Comparison of ENCODE assay signal across 17 cellular contexts in genomic region chr5:178310130-178310865, GRCh38.
A peak's percentile ranks its signal among the peaks of the same experiment; 100 is the strongest.
DNase-seq lines count a peak whose midpoint lies in the region; ATAC-seq, FAIRE-seq and TF ChIP-seq lines count a peak whose summit lies in the region.
"Had no signal": no experiment of that assay in that cellular context is flagged by ENCODE, and none has a peak within 500 bp of the region (broad histone marks: within the 10 kb centered on the region; RNA-seq: fewer than 3 reads in every experiment).

No MANE protein-coding gene starts in this region.

- H3K4me2 ChIP-seq in H1 (ENCODE audit: insufficient read depth in 1 of 2, low read depth in 2 of 2, low read length in 2 of 2) = no peak overlapping the region

- no peak overlapping the region for H3K56ac ChIP-seq in H1 (replicated peaks; ENCODE audit: insufficient read length, low read depth, low read length)

- H2BK12ac ChIP-seq in H1 (ENCODE audit: low read depth, low read length) = no peak overlapping the region

- H3K14ac ChIP-seq in H1 (ENCODE audit: insufficient read length) = no peak overlapping the region

- H3K27me3 ChIP-seq in right atrium auricular region (no peaks in the 10 kb centered on the region), H1 (replicated peaks in 1 of 4; ENCODE audit: control insufficient read depth in 3 of 4, extremely low read depth in 1 of 4, insufficient read depth in 3 of 4, low read length in 3 of 4) (no peaks in the 10 kb centered on the region), spleen (replicated peaks in 1 of 7) (no peaks in the 10 kb centered on the region), upper lobe of left lung (no peaks in the 10 kb centered on the region)
- H3K27me3 ChIP-seq: Peyer's patch had no signal

- peaks cover 16% of the 10 kb centered on the region for H3K4me1 Mint-ChIP-seq in stimulated activated effector memory CD8-positive, alpha-beta T cell treated with anti-CD3 and anti-CD28 coated beads, Interleukin-12 subunit alpha, Interleukin-12 subunit beta, amount 100 ng/mL, for 72 hours

- no peaks in the 10 kb centered on the region for H3K9me3 Mint-ChIP-seq in stimulated activated effector memory CD8-positive, alpha-beta T cell treated with anti-CD3 and anti-CD28 coated beads, Interleukin-12 subunit alpha, Interleukin-12 subunit beta, amount 100 ng/mL, for 72 hours

- TF ChIP-seq POLR2A in H1 (IDR thresholded peaks at IDR 0.05; ENCODE audit: control extremely low read depth in 1 of 2, low read depth in 2 of 2, low read length in 2 of 2) = no peak
- no peak for TF ChIP-seq POLR2A in spleen (IDR thresholded peaks at IDR 0.05)
- TF ChIP-seq POLR2A in upper lobe of left lung (IDR thresholded peaks at IDR 0.05) = no peak

- no peak for TF ChIP-seq EP300 in H1 (IDR thresholded peaks at IDR 0.05; ENCODE audit: borderline replicate concordance in 1 of 2, low read depth in 2 of 2, low read length in 2 of 2)
- TF ChIP-seq EP300 in upper lobe of left lung (IDR thresholded peaks at IDR 0.05) = no peak

- TF ChIP-seq RAD21 in H1 (IDR thresholded peaks at IDR 0.05 in 1 of 2, conservative IDR thresholded peaks at IDR 0.05 in 1 of 2; ENCODE audit: low read depth in 2 of 2, low read length in 2 of 2) = no peak

- no peak overlapping the region for H3K4me3 Mint-ChIP-seq in stimulated activated effector memory CD8-positive, alpha-beta T cell treated with anti-CD3 and anti-CD28 coated beads, Interleukin-12 subunit alpha, Interleukin-12 subunit beta, amount 100 ng/mL, for 72 hours

- H3K4me3 ChIP-seq in right atrium auricular region (no peak overlapping the region), H1 (ENCODE audit: extremely low read depth in 1 of 4, insufficient read depth in 2 of 4, low read depth in 3 of 4, low read length in 4 of 4) (no peak overlapping the region), mucosa of descending colon (no peak overlapping the region), spleen (no peak overlapping the region), upper lobe of left lung (no peak overlapping the region)
- H3K4me3 ChIP-seq: Peyer's patch had no signal

- H2BK20ac ChIP-seq in H1 (ENCODE audit: low read length) = no peak overlapping the region

- H3K36me3 Mint-ChIP-seq in stimulated activated effector memory CD8-positive, alpha-beta T cell treated with anti-CD3 and anti-CD28 coated beads, Interleukin-12 subunit alpha, Interleukin-12 subunit beta, amount 100 ng/mL, for 72 hours = no peaks in the 10 kb centered on the region

- H3K4me1 ChIP-seq in right atrium auricular region (no peaks in the 10 kb centered on the region), H1 (replicated peaks in 1 of 4; ENCODE audit: control insufficient read depth in 3 of 4, insufficient read depth in 4 of 4, low read length in 3 of 4) (peaks cover 0 to 15% (median 1%) of the 10 kb centered on the region in 4 experiments; a peak in 3 of 7 replicates), mucosa of descending colon (ENCODE audit: low read depth) (no peaks in the 10 kb centered on the region), spleen (peaks cover 0 to 7% (median 2%) of the 10 kb centered on the region in 6 donors), upper lobe of left lung (no peaks in the 10 kb centered on the region)
- H3K4me1 ChIP-seq: Peyer's patch had no signal

- no peak overlapping the region for H3K4ac ChIP-seq in H1 (replicated peaks; ENCODE audit: insufficient read length, low read depth, low read length)

- ATAC-seq in Right ventricle myocardium superior (ENCODE audit: poor library complexity) = no peak
- no peak for ATAC-seq in mucosa of descending colon
- ATAC-seq in GM19397 (IDR thresholded peaks at IDR 0.05; ENCODE audit: unreplicated experiment) = no peak
- ATAC-seq in upper lobe of left lung (ENCODE audit: low FRiP score in 2 of 2) = no peak
- no peak for ATAC-seq in stimulated activated effector memory CD8-positive, alpha-beta T cell treated with anti-CD3 and anti-CD28 coated beads, Interleukin-12 subunit alpha, Interleukin-12 subunit beta, amount 100 ng/mL, for 72 hours

- POLR2A ChIA-PET in H1 (lab: Charles Lee; ENCODE audit: partially characterized antibody) = no interaction called here

- H4K8ac ChIP-seq in H1 (ENCODE audit: extremely low read depth, insufficient read depth, low read length) = no peak overlapping the region

- H3K36me3 ChIP-seq in right atrium auricular region (no peaks in the 10 kb centered on the region), H1 (ENCODE audit: control insufficient read depth in 2 of 4, insufficient read depth in 4 of 4, low read length in 3 of 4) (no peaks in the 10 kb centered on the region), mucosa of descending colon (ENCODE audit: low read depth) (no peaks in the 10 kb centered on the region), spleen (no peaks in the 10 kb centered on the region), upper lobe of left lung (no peaks in the 10 kb centered on the region)
- H3K36me3 ChIP-seq: Peyer's patch had no signal

- H2AFZ ChIP-seq in H1 (ENCODE audit: low read length) = no peak overlapping the region

- no peak overlapping the region for H3K9ac ChIP-seq in H1 (replicated peaks in 1 of 4; ENCODE audit: extremely low read depth in 1 of 4, low read depth in 3 of 4, low read length in 3 of 4)

- no peaks in the 10 kb centered on the region for H3K79me1 ChIP-seq in H1 (ENCODE audit: low read depth, low read length)

- H2BK5ac ChIP-seq in H1 (ENCODE audit: low read depth, low read length) = 0 out of 2 replicates have a peak overlapping the region, but pooled peaks have one; percentile 44

- TF ChIP-seq CTCF in right atrium auricular region (IDR thresholded peaks at IDR 0.05) (no peak), H1 (IDR thresholded peaks at IDR 0.05; ENCODE audit: control extremely low read depth in 1 of 3, insufficient read depth in 1 of 3, low read depth in 1 of 3, low read length in 3 of 3) (no peak), mucosa of descending colon (IDR thresholded peaks at IDR 0.05) (no peak), spleen (IDR thresholded peaks at IDR 0.05 in 8 of 11, conservative IDR thresholded peaks at IDR 0.05 in 3 of 11) (no peak), upper lobe of left lung (IDR thresholded peaks at IDR 0.05) (no peak)

- intact Hi-C loops in Right ventricle myocardium superior (cut with DNase I) = no loop called here
- intact Hi-C loops in mucosa of descending colon (cut with DNase I, micrococcal nuclease) = no loop called here
- intact Hi-C loops in spleen (cut with DNase I; ENCODE audit: low total_unique reads) = no loop called here

- CTCF ChIA-PET in H1 (lab: Charles Lee; ENCODE audit: partially characterized antibody) = interaction anchor here (0.6 to 3.4 kb wide), 11 partner anchors 10 to 282 kb away, joined by 3 to 17 read pairs (median 5); no protein-coding TSS in a partner anchor

- no peak for FAIRE-seq in H1 (lab: Jason Lieb, UNC)
- FAIRE-seq: GM19239 had no signal

- no peak overlapping the region for H4K5ac ChIP-seq in H1 (ENCODE audit: insufficient read length, low read depth, low read length)

- H4K20me1 ChIP-seq in H1 (replicated peaks in 1 of 2; ENCODE audit: control insufficient read depth in 1 of 2, insufficient read depth in 2 of 2, low read length in 2 of 2) = no peaks in the 10 kb centered on the region

- H2BK15ac ChIP-seq in H1 (ENCODE audit: low read length) = no peak overlapping the region

- H2BK120ac ChIP-seq in H1 (replicated peaks; ENCODE audit: low read depth, low read length) = no peak overlapping the region

- 0 out of 2 replicates have a peak overlapping the region, but pooled peaks have one; percentile 65 for H2AK5ac ChIP-seq in H1 (ENCODE audit: low read depth, low read length)

- no peaks in the 10 kb centered on the region for H3K9me3 ChIP-seq in right atrium auricular region
- H3K9me3 ChIP-seq in H1 (ENCODE audit: insufficient read depth in 2 of 2, low read depth in 1 of 2, low read length in 1 of 2) = no peaks in the 10 kb centered on the region
- H3K9me3 ChIP-seq in mucosa of descending colon = no peaks in the 10 kb centered on the region
- H3K9me3 ChIP-seq in spleen = no peaks in the 10 kb centered on the region
- H3K9me3 ChIP-seq in upper lobe of left lung = no peaks in the 10 kb centered on the region
- H3K9me3 ChIP-seq: Peyer's patch had no signal

- no peak overlapping the region for H3K18ac ChIP-seq in H1 (ENCODE audit: extremely low read depth, low read length)

- H3K23me2 ChIP-seq in H1 (ENCODE audit: low read depth, low read length) = no peaks in the 10 kb centered on the region

- H3K27ac Mint-ChIP-seq in stimulated activated effector memory CD8-positive, alpha-beta T cell treated with anti-CD3 and anti-CD28 coated beads, Interleukin-12 subunit alpha, Interleukin-12 subunit beta, amount 100 ng/mL, for 72 hours = no peak overlapping the region

- DNase-seq in Right ventricle myocardium superior = peak; percentile 32
- DNase-seq in right atrium auricular region (ENCODE audit: low spot score) = no peak
- DNase-seq in H1 (ENCODE audit: low read depth in 1 of 2, low spot score in 2 of 2) = no peak
- DNase-seq in mucosa of descending colon = peak in 2 of 3 donors; percentile 10 to 27
- peak; percentile 62 for DNase-seq in spleen
- no peak for DNase-seq in upper lobe of left lung
- DNase-seq in stimulated activated effector memory CD8-positive, alpha-beta T cell treated with anti-CD3 and anti-CD28 coated beads, Interleukin-12 subunit alpha, Interleukin-12 subunit beta, amount 100 ng/mL, for 72 hours (ENCODE audit: low spot score in 2 of 2) = no peak
- DNase-seq: GDM1, Kasumi-1, NCI-H1694, NCI-H2081, NCI-H446, NCI-H526, Peyer's patch had no signal

- no peak overlapping the region for H4K91ac ChIP-seq in H1 (replicated peaks; ENCODE audit: insufficient read length, low read length)

- no peak overlapping the region for H3K23ac ChIP-seq in H1 (ENCODE audit: insufficient read length)

- WGBS in H1 (ENCODE audit: extremely low coverage in 1 of 2, insufficient coverage in 1 of 2, insufficient read length in 1 of 2, insufficient replicate concordance in 2 of 2, low coverage in 1 of 2, low lambda C conversion rate in 2 of 2, missing lambda C conversion rate in 1 of 2), 2 experiments = 89% methylated on average over 17 of the region's 17 CpGs; no CpG with 5 or more reads in 1 of the 2 experiments
- 89 to 94% (median 91%) methylated on average over 12 to 17 of the region's 17 CpGs for WGBS in spleen, 5 donors
- WGBS in upper lobe of left lung, 2 donors = 91 to 92% methylated on average over 8 to 17 of the region's 17 CpGs

- no peaks in the 10 kb centered on the region for H3K79me2 ChIP-seq in H1 (ENCODE audit: control insufficient read depth in 1 of 2, insufficient read depth in 2 of 2, low read length in 2 of 2)

- H3K27ac ChIP-seq in right atrium auricular region = no peak overlapping the region
- H3K27ac ChIP-seq in H1 (ENCODE audit: low read depth, low read length) = no peak overlapping the region
- H3K27ac ChIP-seq in spleen = no peak overlapping the region
- no peak overlapping the region for H3K27ac ChIP-seq in upper lobe of left lung
- H3K27ac ChIP-seq: C4-2B, Peyer's patch had no signal

TF ChIP-seq in H1, 55 proteins besides CTCF, POLR2A, EP300 and RAD21 (continues in another document):
- TF ChIP-seq FOSL1 (IDR thresholded peaks at IDR 0.05; ENCODE audit: insufficient read depth, low read depth, low read length) (no peak), SIRT6 (IDR thresholded peaks at IDR 0.05; ENCODE audit: low read length) (no peak)

Comparison
In these comparisons a context has a peak if more than half of its experiments do, and no peak if none do; other contexts are left out.
1. DNase-seq: peak in Right ventricle myocardium superior (single experiment), mucosa of descending colon (2 of 3) and spleen (single experiment); none in right atrium auricular region (single experiment), H1 (0 of 2), upper lobe of left lung (0 of 2) and stimulated activated effector memory CD8-positive, alpha-beta T cell treated with anti-CD3 and anti-CD28 coated beads, Interleukin-12 subunit alpha, Interleukin-12 subunit beta, amount 100 ng/mL, for 72 hours (0 of 2).